ENCODE assay signal across 8 cellular contexts in the genomic region with DNA sequence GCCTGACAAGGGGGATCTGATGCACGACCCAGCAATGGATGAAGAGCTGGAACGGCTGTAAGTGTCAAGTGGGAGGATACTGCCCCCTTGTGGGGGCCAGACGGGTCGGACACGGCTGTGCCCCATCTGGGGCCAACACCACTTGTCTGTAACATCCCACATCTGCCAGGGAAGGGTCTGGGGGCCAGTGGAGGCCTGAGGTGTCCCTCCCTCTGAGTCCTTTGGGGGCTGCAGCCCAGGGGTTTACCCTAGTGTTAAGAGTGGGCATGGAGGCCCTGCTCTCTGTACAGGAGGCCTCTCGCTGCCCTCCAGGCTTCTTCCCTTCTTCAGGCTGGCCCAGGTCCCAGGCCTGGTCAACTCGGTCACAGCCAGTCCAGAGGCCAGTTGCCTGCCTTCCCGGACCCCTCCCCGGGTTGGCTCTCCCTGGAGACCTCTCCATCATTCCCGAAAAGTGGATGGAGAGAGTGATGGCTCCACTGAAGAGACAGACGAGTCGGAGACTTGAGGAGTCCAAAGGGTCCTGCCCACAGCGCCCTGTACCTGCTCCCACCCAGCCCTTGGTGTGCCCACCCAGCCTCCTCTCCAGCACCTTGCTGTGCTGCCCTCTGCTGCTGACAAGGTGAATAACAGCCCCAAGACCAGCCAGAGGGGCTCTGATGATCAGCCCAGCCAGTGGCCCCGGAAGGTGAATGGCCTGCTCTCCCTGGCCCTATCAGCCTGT. TPM values are rescaled to one million over a fixed set of nuclear protein-coding genes. Genes with fewer than 3 reads are reported as not detected.
DNase-seq lines count a peak whose midpoint lies in the region; ATAC-seq, FAIRE-seq and TF ChIP-seq lines count a peak whose summit lies in the region.

No MANE protein-coding gene starts in this region.

- no peak for TF ChIP-seq POLR2A in ovary (IDR thresholded peaks at IDR 0.05)

- H3K27ac ChIP-seq in ovary, result peak overlapping the region; percentile 16 to 34

- peak; percentile 81 for TF ChIP-seq CTCF in GM13976 (IDR thresholded peaks at IDR 0.05; ENCODE audit: borderline replicate concordance, control extremely low read depth, extremely low read depth, insufficient read depth, missing control alignments)
- peak; percentile 26 to 52 (median 38) for TF ChIP-seq CTCF in ovary (IDR thresholded peaks at IDR 0.05)

- H3K4me3 ChIP-seq in ovary, result no peak overlapping the region

- peak; percentile 98 for DNase-seq in 8988T
- DNase-seq in GM13976 (ENCODE audit: low spot score), result peak; percentile 88
- DNase-seq in HuH-7 (ENCODE audit: low spot score), result peak; percentile 95
- DNase-seq in RKO (ENCODE audit: low spot score), result peak; percentile 65
- DNase-seq in activated effector memory CD4-positive, alpha-beta T cell treated with anti-CD3 and anti-CD28 coated beads, Interleukin-2, amount 50 U/mL, for 16 hours, result peak; percentile 84
- peak; percentile 70 to 76 for DNase-seq in frontal cortex (ENCODE audit: low spot score in 2 of 2)
- peak; percentile 58 to 74 (median 64) for DNase-seq in ovary

- FAIRE-seq in frontal cortex (lab: Jason Lieb, UNC), result no peak

- TF ChIP-seq EP300 in ovary (IDR thresholded peaks at IDR 0.05), result no peak

- H3K27me3 ChIP-seq in ovary, result no peaks in the 10 kb centered on the region

- no peak for ATAC-seq in HG02623 (IDR thresholded peaks at IDR 0.05; ENCODE audit: unreplicated experiment)

- intact Hi-C loops in ovary (cut with DNase I), result loop anchor here in 2 of 4 donors (2.0 to 10.0 kb wide), 2 partner anchors 194 to 272 kb away; a partner anchor contains a TSS

- no peaks in the 10 kb centered on the region for H3K36me3 ChIP-seq in ovary

- 37 to 42% (median 38%) methylated on average over 14 of the region's 14 CpGs for WGBS in ovary, 3 donors

- peaks cover 3% of the 10 kb centered on the region for H3K4me1 ChIP-seq in ovary (ENCODE audit: insufficient read depth)

- H3K9me3 ChIP-seq in ovary, result no peaks in the 10 kb centered on the region

- in situ Hi-C loops in GM13976 (cut with MboI; ENCODE audit: low sequenced_read_pairs, unreplicated experiment), result no loop called here

RNA-seq across cellular contexts. Expression of a gene that starts 15.4 kb away (rescaled TPM):
- total RNA-seq in frontal cortex (110 TPM), ovary (10 to 100 TPM; 66.0 to 94.9 (median 75.2) TPM)
- 10 to 100 TPM; 41.5 to 65.2 TPM for polyA plus RNA-seq in ovary

RNA-seq across cellular contexts. Expression of a gene that starts 24.9 kb away (rescaled TPM):
- total RNA-seq in frontal cortex, result 2.0 TPM
- 10 to 100 TPM; 26.1 to 69.8 (median 40.8) TPM for total RNA-seq in ovary
- polyA plus RNA-seq in ovary, result 10 to 100 TPM in 1 of 2 donors, 1 to 10 TPM in 1; 2.9 to 25.7 TPM

RNA-seq across cellular contexts. Expression of a gene that starts 53.5 kb away (rescaled TPM):
- total RNA-seq in frontal cortex, result 8.2 TPM
- 10 to 100 TPM; 20.0 to 34.7 (median 25.8) TPM for total RNA-seq in ovary
- polyA plus RNA-seq in ovary, result 10 to 100 TPM; 21.1 to 40.6 TPM
